Comparison of ENCODE assay signal across 2 cellular contexts in the genomic region with DNA sequence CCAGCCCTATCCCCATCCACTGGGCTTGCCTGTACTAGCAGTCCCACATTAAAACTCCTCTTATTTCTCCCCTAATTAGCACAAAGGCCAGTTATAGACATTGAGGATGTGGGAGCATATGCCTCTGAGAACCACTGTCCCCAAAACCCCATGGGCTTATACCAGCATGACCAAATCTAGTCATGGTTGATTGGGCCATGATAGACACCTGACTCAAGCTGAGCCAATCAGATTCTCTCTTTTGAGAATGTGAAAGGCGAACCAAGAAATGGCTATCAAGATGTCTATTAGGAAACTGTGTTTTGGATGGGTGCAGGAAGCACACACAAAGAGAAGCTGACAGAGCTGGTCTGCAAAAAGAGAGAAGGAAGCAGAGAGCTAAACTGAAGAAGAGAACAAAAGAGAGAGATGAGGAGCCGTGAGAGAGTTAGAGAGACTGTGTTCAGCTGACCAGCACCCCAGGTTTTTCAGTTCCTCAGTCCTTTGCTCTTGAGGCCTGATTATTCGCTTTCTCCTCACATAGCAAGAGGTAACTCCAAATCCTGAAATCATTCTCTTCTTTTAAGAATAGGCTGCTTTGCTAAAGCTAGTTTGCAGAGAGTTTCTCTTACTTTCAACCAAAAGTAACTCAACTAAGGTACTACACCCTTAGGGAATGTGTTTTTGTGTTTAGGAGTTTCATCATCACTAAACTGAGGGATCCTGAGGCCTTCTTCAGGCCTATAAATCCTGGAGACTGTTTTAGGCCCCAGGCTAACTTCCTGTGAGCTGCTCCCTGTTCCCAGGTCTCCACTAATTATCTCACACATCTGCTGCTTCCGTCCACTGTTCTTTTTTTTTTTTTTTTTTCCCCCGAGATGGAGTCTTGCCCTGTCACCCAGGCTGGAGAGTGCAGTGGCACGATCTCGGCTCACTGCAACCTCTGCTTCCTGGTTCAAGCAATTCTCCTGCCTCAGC.
TF ChIP-seq lines count a peak whose summit lies in the region.

No MANE protein-coding gene starts in this region.

TF ChIP-seq in SK-N-SH, 30 proteins besides CTCF, POLR2A, EP300 and RAD21 (continued from another document):
- TF ChIP-seq TAF1 (IDR thresholded peaks at IDR 0.05; ENCODE audit: borderline replicate concordance, low read depth, low read length) (no peak), CHD2 (IDR thresholded peaks at IDR 0.05; ENCODE audit: low read length, partially characterized antibody) (no peak), YY1 (IDR thresholded peaks at IDR 0.05; ENCODE audit: low read depth) (no peak), NFIC (IDR thresholded peaks at IDR 0.05; ENCODE audit: borderline replicate concordance) (no peak), TCF12 (IDR thresholded peaks at IDR 0.05) (no peak), TEAD4 (IDR thresholded peaks at IDR 0.05; ENCODE audit: borderline replicate concordance, insufficient read depth) (no peak), FOXM1 (IDR thresholded peaks at IDR 0.05; ENCODE audit: low read depth) (no peak)

TF ChIP-seq in SK-N-SH treated with all-trans-retinoic acid at 6 μM for 48 hours, 23 proteins besides CTCF, POLR2A, EP300 and RAD21 (continued from another document):
- TF ChIP-seq TCF4 (CRISPR knock-in tag; IDR thresholded peaks at IDR 0.05; ENCODE audit: borderline replicate concordance) (no peak), ZFP30 (CRISPR knock-in tag; IDR thresholded peaks at IDR 0.05) (no peak), TOX (CRISPR knock-in tag; IDR thresholded peaks at IDR 0.05; ENCODE audit: borderline replicate concordance) (no peak), ZNF565 (CRISPR knock-in tag; conservative IDR thresholded peaks at IDR 0.05; ENCODE audit: low read depth) (no peak), PPARA (CRISPR knock-in tag; IDR thresholded peaks at IDR 0.05; ENCODE audit: borderline replicate concordance) (no peak), ZC3H10 (CRISPR knock-in tag; IDR thresholded peaks at IDR 0.05) (no peak), ARNTL (CRISPR knock-in tag; IDR thresholded peaks at IDR 0.05; ENCODE audit: borderline replicate concordance, low read depth) (no peak), ISL1 (CRISPR knock-in tag; IDR thresholded peaks at IDR 0.05) (no peak)
- TF ChIP-seq, protein P1, sequence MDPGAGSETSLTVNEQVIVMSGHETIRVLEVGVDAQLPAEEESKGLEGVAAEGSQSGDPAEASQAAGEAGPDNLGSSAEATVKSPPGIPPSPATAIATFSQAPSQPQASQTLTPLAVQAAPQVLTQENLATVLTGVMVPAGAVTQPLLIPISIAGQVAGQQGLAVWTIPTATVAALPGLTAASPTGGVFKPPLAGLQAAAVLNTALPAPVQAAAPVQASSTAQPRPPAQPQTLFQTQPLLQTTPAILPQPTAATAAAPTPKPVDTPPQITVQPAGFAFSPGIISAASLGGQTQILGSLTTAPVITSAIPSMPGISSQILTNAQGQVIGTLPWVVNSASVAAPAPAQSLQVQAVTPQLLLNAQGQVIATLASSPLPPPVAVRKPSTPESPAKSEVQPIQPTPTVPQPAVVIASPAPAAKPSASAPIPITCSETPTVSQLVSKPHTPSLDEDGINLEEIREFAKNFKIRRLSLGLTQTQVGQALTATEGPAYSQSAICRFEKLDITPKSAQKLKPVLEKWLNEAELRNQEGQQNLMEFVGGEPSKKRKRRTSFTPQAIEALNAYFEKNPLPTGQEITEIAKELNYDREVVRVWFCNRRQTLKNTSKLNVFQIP (CRISPR knock-in tag; IDR thresholded peaks at IDR 0.05; ENCODE audit: borderline replicate concordance, low read depth) = no peak
- TF ChIP-seq, protein P2, sequence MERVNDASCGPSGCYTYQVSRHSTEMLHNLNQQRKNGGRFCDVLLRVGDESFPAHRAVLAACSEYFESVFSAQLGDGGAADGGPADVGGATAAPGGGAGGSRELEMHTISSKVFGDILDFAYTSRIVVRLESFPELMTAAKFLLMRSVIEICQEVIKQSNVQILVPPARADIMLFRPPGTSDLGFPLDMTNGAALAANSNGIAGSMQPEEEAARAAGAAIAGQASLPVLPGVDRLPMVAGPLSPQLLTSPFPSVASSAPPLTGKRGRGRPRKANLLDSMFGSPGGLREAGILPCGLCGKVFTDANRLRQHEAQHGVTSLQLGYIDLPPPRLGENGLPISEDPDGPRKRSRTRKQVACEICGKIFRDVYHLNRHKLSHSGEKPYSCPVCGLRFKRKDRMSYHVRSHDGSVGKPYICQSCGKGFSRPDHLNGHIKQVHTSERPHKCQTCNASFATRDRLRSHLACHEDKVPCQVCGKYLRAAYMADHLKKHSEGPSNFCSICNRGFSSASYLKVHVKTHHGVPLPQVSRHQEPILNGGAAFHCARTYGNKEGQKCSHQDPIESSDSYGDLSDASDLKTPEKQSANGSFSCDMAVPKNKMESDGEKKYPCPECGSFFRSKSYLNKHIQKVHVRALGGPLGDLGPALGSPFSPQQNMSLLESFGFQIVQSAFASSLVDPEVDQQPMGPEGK (CRISPR knock-in tag; IDR thresholded peaks at IDR 0.05; ENCODE audit: borderline replicate concordance) = no peak
- TF ChIP-seq, protein P3, sequence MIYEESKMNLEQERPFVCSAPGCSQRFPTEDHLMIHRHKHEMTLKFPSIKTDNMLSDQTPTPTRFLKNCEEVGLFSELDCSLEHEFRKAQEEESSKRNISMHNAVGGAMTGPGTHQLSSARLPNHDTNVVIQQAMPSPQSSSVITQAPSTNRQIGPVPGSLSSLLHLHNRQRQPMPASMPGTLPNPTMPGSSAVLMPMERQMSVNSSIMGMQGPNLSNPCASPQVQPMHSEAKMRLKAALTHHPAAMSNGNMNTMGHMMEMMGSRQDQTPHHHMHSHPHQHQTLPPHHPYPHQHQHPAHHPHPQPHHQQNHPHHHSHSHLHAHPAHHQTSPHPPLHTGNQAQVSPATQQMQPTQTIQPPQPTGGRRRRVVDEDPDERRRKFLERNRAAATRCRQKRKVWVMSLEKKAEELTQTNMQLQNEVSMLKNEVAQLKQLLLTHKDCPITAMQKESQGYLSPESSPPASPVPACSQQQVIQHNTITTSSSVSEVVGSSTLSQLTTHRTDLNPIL (CRISPR knock-in tag; IDR thresholded peaks at IDR 0.05; ENCODE audit: low read depth) = no peak
TF ChIP-seq in SK-N-SH treated with all-trans-retinoic acid at 6 μM for 48 hours: peak in this region for 0.
